ENCODE assay signal across 1 cellular context in the genomic region with DNA sequence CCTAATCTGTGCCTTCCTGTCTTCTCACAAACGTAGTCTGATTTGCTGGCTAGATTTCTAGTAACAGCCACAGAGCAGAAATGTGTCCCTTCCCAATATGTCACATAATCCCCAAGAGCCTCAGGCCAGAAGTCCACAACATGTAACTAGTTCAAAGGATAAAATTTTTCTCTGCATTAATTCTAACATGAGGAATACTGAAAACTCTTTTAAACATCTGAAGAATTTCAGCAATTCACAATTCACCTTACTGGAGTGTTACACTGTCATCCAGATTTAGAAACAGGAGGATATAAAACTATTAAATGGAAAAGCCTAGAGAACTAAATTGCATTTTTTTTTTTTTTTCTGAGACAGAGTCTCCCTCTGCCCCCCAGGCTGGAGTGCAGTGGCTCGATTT.
TF ChIP-seq lines count a peak whose summit lies in the region.

No MANE protein-coding gene starts in this region.

TF ChIP-seq in GM12878, 131 proteins besides CTCF, POLR2A, EP300 and RAD21:
- TF ChIP-seq CBFB (IDR thresholded peaks at IDR 0.05; ENCODE audit: low read depth) = no peak
- no peak for TF ChIP-seq BACH1 (IDR thresholded peaks at IDR 0.05; ENCODE audit: borderline replicate concordance)
- TF ChIP-seq MTA3 (IDR thresholded peaks at IDR 0.05; ENCODE audit: borderline replicate concordance, low read length) = peak; percentile 19; the same call in 1 of the 2 replicates
